Comparison of ENCODE assay signal across 14 cellular contexts in genomic region chr1:173570370-173571030, GRCh38. TPM values are rescaled to one million over a fixed set of nuclear protein-coding genes. Genes with fewer than 3 reads are reported as not detected.
DNase-seq lines count a peak whose midpoint lies in the region; ATAC-seq and TF ChIP-seq lines count a peak whose summit lies in the region.
"Had no signal": no experiment of that assay in that cellular context is flagged by ENCODE, and none has a peak within 500 bp of the region (broad histone marks: within the 10 kb centered on the region; RNA-seq: fewer than 3 reads in every experiment).

No MANE protein-coding gene starts in this region.

- TF ChIP-seq CTCF in esophagus squamous epithelium (IDR thresholded peaks at IDR 0.05) = no peak
- TF ChIP-seq CTCF in omental fat pad (IDR thresholded peaks at IDR 0.05) = no peak

- no peaks in the 10 kb centered on the region for H3K36me3 Mint-ChIP-seq in activated T-helper 17 cell treated with anti-CD3 and anti-CD28 coated beads, Interleukin-2, amount 50 U/mL, for 72 hours (ENCODE audit: low read depth)

- ATAC-seq in HG02798 (IDR thresholded peaks at IDR 0.05; ENCODE audit: poor library complexity, unreplicated experiment) (peak; percentile 93), omental fat pad (ENCODE audit: low FRiP score) (no peak)
- peak; percentile 43 for ATAC-seq in activated T-helper 17 cell treated with anti-CD3 and anti-CD28 coated beads, Interleukin-2, amount 50 U/mL, for 72 hours (replicated peaks)

- H3K36me3 ChIP-seq in esophagus squamous epithelium = no peaks in the 10 kb centered on the region
- H3K36me3 ChIP-seq: ovary had no signal

- TF ChIP-seq POLR2A in esophagus squamous epithelium (IDR thresholded peaks at IDR 0.05) = no peak

- H3K9me3 Mint-ChIP-seq in activated T-helper 17 cell treated with anti-CD3 and anti-CD28 coated beads, Interleukin-2, amount 50 U/mL, for 72 hours = no peaks in the 10 kb centered on the region

- no peak overlapping the region for H3K4me3 Mint-ChIP-seq in activated T-helper 17 cell treated with anti-CD3 and anti-CD28 coated beads, Interleukin-2, amount 50 U/mL, for 72 hours
- H3K4me3 Mint-ChIP-seq: dendritic cell treated with granulocyte-macrophage colony-stimulating factor and Interleukin-4, amounts not matched to agents 40 ng/mL and 50 ng/mL, for 4 days had no signal

- no peaks in the 10 kb centered on the region for H3K4me1 Mint-ChIP-seq in activated T-helper 17 cell treated with anti-CD3 and anti-CD28 coated beads, Interleukin-2, amount 50 U/mL, for 72 hours

- no peak overlapping the region for H3K4me3 ChIP-seq in esophagus squamous epithelium
- H3K4me3 ChIP-seq: lung, ovary had no signal

- intact Hi-C loops in esophagus squamous epithelium (cut with DNase I) = no loop called here

- H3K27me3 Mint-ChIP-seq in activated T-helper 17 cell treated with anti-CD3 and anti-CD28 coated beads, Interleukin-2, amount 50 U/mL, for 72 hours = peaks cover 16% of the 10 kb centered on the region
- H3K27me3 Mint-ChIP-seq: dendritic cell treated with granulocyte-macrophage colony-stimulating factor and Interleukin-4, amounts not matched to agents 40 ng/mL and 50 ng/mL, for 4 days had no signal

- H3K27ac ChIP-seq in esophagus squamous epithelium = no peak overlapping the region
- H3K27ac ChIP-seq: ovary had no signal

- H3K27ac Mint-ChIP-seq in activated T-helper 17 cell treated with anti-CD3 and anti-CD28 coated beads, Interleukin-2, amount 50 U/mL, for 72 hours = no peak overlapping the region
- H3K27ac Mint-ChIP-seq: dendritic cell treated with granulocyte-macrophage colony-stimulating factor and Interleukin-4, amounts not matched to agents 40 ng/mL and 50 ng/mL, for 4 days had no signal

- DNase-seq in stimulated activated CD4-positive, alpha-beta T cell treated with anti-CD3 and anti-CD28 coated beads, Interleukin-15, amount 100 ng/mL, for 24 hours = peak; percentile 4
- DNase-seq in stimulated activated CD4-positive, alpha-beta T cell treated with anti-CD3 and anti-CD28 coated beads, Interleukin-12 subunit alpha, Interleukin-12 subunit beta, amount 100 ng/mL, for 4 hours = no peak
- DNase-seq in AML-193 (lab: John Stamatoyannopoulos, UW) (no peak), Kasumi-1 (lab: John Stamatoyannopoulos, UW) (no peak), esophagus squamous epithelium (lab: John Stamatoyannopoulos, UW) (no peak), omental fat pad (ENCODE audit: low spot score) (no peak)
- DNase-seq: amygdala, NCI-H1436, ovary had no signal

- H3K4me1 ChIP-seq in esophagus squamous epithelium = no peaks in the 10 kb centered on the region

- 72 to 81% methylated on average over 3 of the region's 4 CpGs for WGBS in esophagus squamous epithelium, 2 donors

- H3K9me3 ChIP-seq in esophagus squamous epithelium = no peaks in the 10 kb centered on the region
- H3K9me3 ChIP-seq: ovary had no signal

- H3K27me3 ChIP-seq in esophagus squamous epithelium = no peaks in the 10 kb centered on the region
- H3K27me3 ChIP-seq: ovary had no signal

RNA-seq across cellular contexts. Expression of gene SLC9C2, which starts 32.4 kb away (rescaled TPM):
- not detected for total RNA-seq in activated T-helper 17 cell treated with anti-CD3 and anti-CD28 coated beads, Interleukin-2, amount 50 U/mL, for 72 hours
- total RNA-seq in esophagus squamous epithelium = not detected
- total RNA-seq in omental fat pad = under 1 TPM in 1 of 4 donors, not detected in 3; 0.56 TPM
- total RNA-seq: fibroblast of lung had no signal
